24 cellular contexts compared by ENCODE assay signal in the genomic region with DNA sequence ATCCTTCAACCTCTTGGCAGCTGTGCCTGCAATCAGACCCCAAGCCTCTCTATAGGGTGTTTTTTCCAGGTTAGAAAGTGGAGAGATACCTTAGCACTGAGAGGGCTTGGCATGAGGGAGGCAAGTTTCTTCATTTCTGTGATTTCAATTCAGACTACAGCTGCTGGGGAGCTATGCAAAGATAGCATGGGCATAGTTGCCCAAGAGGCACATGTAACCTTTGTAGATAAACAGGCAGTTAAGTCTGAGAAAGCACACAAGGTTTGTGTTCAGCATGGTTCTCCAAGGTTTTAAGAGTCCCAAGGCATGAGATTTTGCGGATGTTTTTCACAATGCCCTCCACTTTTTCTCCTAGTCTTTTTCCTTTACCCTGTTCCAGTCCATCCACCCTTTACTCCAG.
DNase-seq lines count a peak whose midpoint lies in the region; ATAC-seq and TF ChIP-seq lines count a peak whose summit lies in the region.
"Had no signal": no experiment of that assay in that cellular context is flagged by ENCODE, and none has a peak within 500 bp of the region (broad histone marks: within the 10 kb centered on the region; RNA-seq: fewer than 3 reads in every experiment).

No MANE protein-coding gene starts in this region.

- peaks cover 6% of the 10 kb centered on the region; the same call in 2 of the 3 replicates for H3K4me1 Mint-ChIP-seq in GM23338
- H3K4me1 Mint-ChIP-seq in stimulated activated memory B cell treated with anti-CD40 and anti-IgM and Interleukin-4, amounts not matched to agents 10 μg/mL and 1 μg/mL and 100 μg/mL, for 72 hours: no peaks in the 10 kb centered on the region
- no peaks in the 10 kb centered on the region for H3K4me1 Mint-ChIP-seq in stimulated activated effector memory CD8-positive, alpha-beta T cell treated with anti-CD3 and anti-CD28 coated beads, Interleukin-12 subunit alpha, Interleukin-12 subunit beta, amount 100 ng/mL, for 72 hours
- H3K4me1 Mint-ChIP-seq: CD14-positive monocyte; CD8-positive, alpha-beta memory T cell had no signal

- H3K9me2 ChIP-seq in GM23338 (ENCODE audit: insufficient read depth): peaks cover 2% of the 10 kb centered on the region; the same call in 1 of the 2 replicates

- H3K27me3 Mint-ChIP-seq in GM23338 (ENCODE audit: insufficient read depth, low read depth, poor library complexity): peaks cover 4% of the 10 kb centered on the region
- H3K27me3 Mint-ChIP-seq in stimulated activated memory B cell treated with anti-CD40 and anti-IgM and Interleukin-4, amounts not matched to agents 10 μg/mL and 1 μg/mL and 100 μg/mL, for 72 hours: no peaks in the 10 kb centered on the region
- H3K27me3 Mint-ChIP-seq: CD4-positive, alpha-beta T cell; CD8-positive, alpha-beta memory T cell had no signal

- H3F3A ChIP-seq in GM23338 (replicated peaks; ENCODE audit: low read depth) (no peaks in the 10 kb centered on the region), smooth muscle cell (ENCODE audit: low read depth) (no peaks in the 10 kb centered on the region)

- no peaks in the 10 kb centered on the region for H3K79me2 ChIP-seq in GM23338 (replicated peaks; ENCODE audit: insufficient read depth)
- H3K79me2 ChIP-seq in smooth muscle cell (ENCODE audit: low read depth): no peaks in the 10 kb centered on the region

- no peaks in the 10 kb centered on the region for H3K9me3 Mint-ChIP-seq in GM23338
- no peaks in the 10 kb centered on the region for H3K9me3 Mint-ChIP-seq in stimulated activated memory B cell treated with anti-CD40 and anti-IgM and Interleukin-4, amounts not matched to agents 10 μg/mL and 1 μg/mL and 100 μg/mL, for 72 hours
- H3K9me3 Mint-ChIP-seq in stimulated activated effector memory CD8-positive, alpha-beta T cell treated with anti-CD3 and anti-CD28 coated beads, Interleukin-12 subunit alpha, Interleukin-12 subunit beta, amount 100 ng/mL, for 72 hours: peaks cover 5% of the 10 kb centered on the region

- H3K36me3 ChIP-seq in GM23338 (ENCODE audit: insufficient read depth) (no peaks in the 10 kb centered on the region), smooth muscle cell (ENCODE audit: low read depth) (no peaks in the 10 kb centered on the region)
- H3K36me3 ChIP-seq: BE2C; BLaER1 treated with 17β-estradiol and CSF1 and Interleukin-3, amounts not matched to agents 10 nM and 100 nM had no signal

- DNase-seq in GM23338 (ENCODE audit: low spot score) (no peak), amniotic epithelial cell (ENCODE audit: low read depth) (peak; percentile 17), fibroblast of villous mesenchyme (ENCODE audit: low read depth) (peak; percentile 17), cerebellar nuclear complex (lab: John Stamatoyannopoulos, UW) (no peak), smooth muscle cell (lab: John Stamatoyannopoulos, UW; ENCODE audit: unreplicated experiment) (no peak)
- DNase-seq in stimulated activated effector memory CD8-positive, alpha-beta T cell treated with anti-CD3 and anti-CD28 coated beads, Interleukin-12 subunit alpha, Interleukin-12 subunit beta, amount 100 ng/mL, for 72 hours (ENCODE audit: low spot score in 2 of 2): no peak
- DNase-seq: 8988T; ACHN; AML-193; BE2C; CD4-positive, alpha-beta T cell; CD8-positive, alpha-beta memory T cell; DMS 273 treated with DMSO at 0.1 percent for 48 hours; DMS79; EL; GDM1; GM23248; H7 had no signal

- no peak for TF ChIP-seq CTCF in GM23338 (conservative IDR thresholded peaks at IDR 0.05; ENCODE audit: low read depth in 2 of 2)
- TF ChIP-seq CTCF in fibroblast of villous mesenchyme (IDR thresholded peaks at IDR 0.05; ENCODE audit: insufficient read depth, low read depth, low read length): no peak
- TF ChIP-seq CTCF in smooth muscle cell (IDR thresholded peaks at IDR 0.05; ENCODE audit: borderline replicate concordance, insufficient read depth, poor library complexity, severe bottlenecking): no peak

- H3K27me3 ChIP-seq in GM23338 (ENCODE audit: insufficient read depth): no peaks in the 10 kb centered on the region
- no peaks in the 10 kb centered on the region for H3K27me3 ChIP-seq in smooth muscle cell (ENCODE audit: low read depth)
- H3K27me3 ChIP-seq: BE2C; BLaER1 treated with 17β-estradiol and CSF1 and Interleukin-3, amounts not matched to agents 10 nM and 100 nM had no signal

- no peaks in the 10 kb centered on the region for H3K9me3 ChIP-seq in smooth muscle cell (replicated peaks; ENCODE audit: low read depth)
- H3K9me3 ChIP-seq: A549; BE2C; BLaER1 treated with 17β-estradiol and CSF1 and Interleukin-3, amounts not matched to agents 10 nM and 100 nM had no signal

- H3K9ac ChIP-seq in smooth muscle cell (ENCODE audit: low read depth): no peak overlapping the region
- H3K9ac ChIP-seq: BLaER1 treated with 17β-estradiol and CSF1 and Interleukin-3, amounts not matched to agents 10 nM and 100 nM; GM23248 had no signal

- no peaks in the 10 kb centered on the region for H3K36me3 Mint-ChIP-seq in GM23338 (ENCODE audit: low read depth)
- H3K36me3 Mint-ChIP-seq in stimulated activated memory B cell treated with anti-CD40 and anti-IgM and Interleukin-4, amounts not matched to agents 10 μg/mL and 1 μg/mL and 100 μg/mL, for 72 hours: no peaks in the 10 kb centered on the region
- no peaks in the 10 kb centered on the region for H3K36me3 Mint-ChIP-seq in stimulated activated effector memory CD8-positive, alpha-beta T cell treated with anti-CD3 and anti-CD28 coated beads, Interleukin-12 subunit alpha, Interleukin-12 subunit beta, amount 100 ng/mL, for 72 hours
- H3K36me3 Mint-ChIP-seq: CD14-positive monocyte; CD8-positive, alpha-beta memory T cell had no signal

- H3K4me3 ChIP-seq in GM23338 (no peak overlapping the region), fibroblast of villous mesenchyme (ENCODE audit: low read depth, low read length) (no peak overlapping the region), smooth muscle cell (no peak overlapping the region)
- H3K4me3 ChIP-seq: A549; BLaER1 treated with 17β-estradiol and CSF1 and Interleukin-3, amounts not matched to agents 10 nM and 100 nM; GM12878; GM23248 had no signal

- H3K27ac Mint-ChIP-seq in GM23338: no peak overlapping the region
- H3K27ac Mint-ChIP-seq in stimulated activated memory B cell treated with anti-CD40 and anti-IgM and Interleukin-4, amounts not matched to agents 10 μg/mL and 1 μg/mL and 100 μg/mL, for 72 hours: no peak overlapping the region
- no peak overlapping the region for H3K27ac Mint-ChIP-seq in stimulated activated effector memory CD8-positive, alpha-beta T cell treated with anti-CD3 and anti-CD28 coated beads, Interleukin-12 subunit alpha, Interleukin-12 subunit beta, amount 100 ng/mL, for 72 hours
- H3K27ac Mint-ChIP-seq: CD14-positive monocyte; CD4-positive, alpha-beta T cell; CD8-positive, alpha-beta memory T cell had no signal

- H3K4me2 ChIP-seq in GM23338: no peak overlapping the region
- no peak overlapping the region for H3K4me2 ChIP-seq in smooth muscle cell
- H3K4me2 ChIP-seq: A549; BLaER1 treated with 17β-estradiol and CSF1 and Interleukin-3, amounts not matched to agents 10 nM and 100 nM had no signal

- H3K4me1 ChIP-seq in GM23338 (ENCODE audit: insufficient read depth) (no peaks in the 10 kb centered on the region), smooth muscle cell (ENCODE audit: low read depth) (no peaks in the 10 kb centered on the region)
- H3K4me1 ChIP-seq: A549; BE2C; BLaER1 treated with 17β-estradiol and CSF1 and Interleukin-3, amounts not matched to agents 10 nM and 100 nM had no signal

- WGBS in smooth muscle cell (ENCODE audit: low lambda C conversion rate): 95% methylated on average over 1 of the region's 1 CpG

- no peak for ATAC-seq in GM23338
- ATAC-seq in stimulated activated memory B cell treated with anti-CD40 and anti-IgM and Interleukin-4, amounts not matched to agents 10 μg/mL and 1 μg/mL and 100 μg/mL, for 72 hours: peak; percentile 20
- no peak for ATAC-seq in stimulated activated effector memory CD8-positive, alpha-beta T cell treated with anti-CD3 and anti-CD28 coated beads, Interleukin-12 subunit alpha, Interleukin-12 subunit beta, amount 100 ng/mL, for 72 hours
- ATAC-seq: A549, GM12878, HCT116 had no signal

- H3K4me3 Mint-ChIP-seq in GM23338: no peak overlapping the region
- no peak overlapping the region for H3K4me3 Mint-ChIP-seq in stimulated activated memory B cell treated with anti-CD40 and anti-IgM and Interleukin-4, amounts not matched to agents 10 μg/mL and 1 μg/mL and 100 μg/mL, for 72 hours
- no peak overlapping the region for H3K4me3 Mint-ChIP-seq in stimulated activated effector memory CD8-positive, alpha-beta T cell treated with anti-CD3 and anti-CD28 coated beads, Interleukin-12 subunit alpha, Interleukin-12 subunit beta, amount 100 ng/mL, for 72 hours
- H3K4me3 Mint-ChIP-seq: CD14-positive monocyte; CD4-positive, alpha-beta T cell; CD8-positive, alpha-beta memory T cell had no signal

- H4K20me1 ChIP-seq in GM23338 (replicated peaks; ENCODE audit: insufficient read depth): no peaks in the 10 kb centered on the region
- no peaks in the 10 kb centered on the region for H4K20me1 ChIP-seq in smooth muscle cell (ENCODE audit: low read depth)
- H4K20me1 ChIP-seq: BLaER1 treated with 17β-estradiol and CSF1 and Interleukin-3, amounts not matched to agents 10 nM and 100 nM had no signal

- H2AFZ ChIP-seq in GM23338: peak overlapping the region; percentile 76
- H2AFZ ChIP-seq in smooth muscle cell (ENCODE audit: low read depth): no peak overlapping the region
- H2AFZ ChIP-seq: GM23248 had no signal

- H3K27ac ChIP-seq in GM23338 (ENCODE audit: low read depth) (no peak overlapping the region), smooth muscle cell (ENCODE audit: low read depth) (no peak overlapping the region)
- H3K27ac ChIP-seq: A549; BLaER1 treated with 17β-estradiol and CSF1 and Interleukin-3, amounts not matched to agents 10 nM and 100 nM; GM23248 had no signal

TF ChIP-seq in GM23338, 12 proteins besides CTCF, POLR2A, EP300 and RAD21 (continues in another document):
- no peak for TF ChIP-seq EZH2 (IDR thresholded peaks at IDR 0.05; ENCODE audit: low read depth, unreplicated experiment)

Comparison
In these comparisons a context has a peak if more than half of its experiments do, and no peak if none do; other contexts are left out.
1. DNase-seq: peak in amniotic epithelial cell (single experiment) and fibroblast of villous mesenchyme (single experiment); none in GM23338 (single experiment), stimulated activated effector memory CD8-positive, alpha-beta T cell treated with anti-CD3 and anti-CD28 coated beads, Interleukin-12 subunit alpha, Interleukin-12 subunit beta, amount 100 ng/mL, for 72 hours (0 of 2), cerebellar nuclear complex (0 of 2) and smooth muscle cell (single experiment).